1 cellular context compared by ENCODE assay signal in genomic region chr1:211344335-211344664, GRCh38.
A peak's percentile ranks its signal among the peaks of the same experiment; 100 is the strongest.
TF ChIP-seq lines count a peak whose summit lies in the region.

No MANE protein-coding gene starts in this region.

TF ChIP-seq in K562, 482 proteins besides CTCF, POLR2A, EP300 and RAD21 (continued from another document and continues in another):
- TF ChIP-seq NKRF (IDR thresholded peaks at IDR 0.05; ENCODE audit: borderline replicate concordance) (no peak), SLC30A9 (CRISPR knock-in tag; IDR thresholded peaks at IDR 0.05) (no peak), CTBP1 (IDR thresholded peaks at IDR 0.05; ENCODE audit: borderline replicate concordance) (0 out of 2 replicates have a peak, but pooled peaks have one; percentile 51), FOXA1 (IDR thresholded peaks at IDR 0.05; ENCODE audit: borderline replicate concordance) (no peak), ZNF140 (CRISPR knock-in tag; IDR thresholded peaks at IDR 0.05) (no peak), FOXJ3 (CRISPR knock-in tag; IDR thresholded peaks at IDR 0.05) (no peak), ZNF184 (CRISPR knock-in tag; IDR thresholded peaks at IDR 0.05) (no peak), CCAR2 (IDR thresholded peaks at IDR 0.05; ENCODE audit: low read depth, low read length) (no peak), DNMT1 (IDR thresholded peaks at IDR 0.05) (no peak), L3MBTL2 (IDR thresholded peaks at IDR 0.05) (peak; percentile 95), ZNF764 (CRISPR knock-in tag; IDR thresholded peaks at IDR 0.05; ENCODE audit: low read depth) (no peak), KLF10 (CRISPR knock-in tag; IDR thresholded peaks at IDR 0.05) (no peak), PBX2 (CRISPR knock-in tag; IDR thresholded peaks at IDR 0.05; ENCODE audit: low read depth) (no peak), PBX2 (tag; conservative IDR thresholded peaks at IDR 0.05; ENCODE audit: low read depth) (0 out of 2 replicates have a peak, but pooled peaks have one; percentile 38), MEF2A (IDR thresholded peaks at IDR 0.05; ENCODE audit: control insufficient read depth, low read depth, low read length) (no peak), POLR2G (IDR thresholded peaks at IDR 0.05; ENCODE audit: low read depth, low read length) (no peak), HOXB6 (CRISPR knock-in tag; IDR thresholded peaks at IDR 0.05; ENCODE audit: borderline replicate concordance) (no peak), E2F8 (IDR thresholded peaks at IDR 0.05; ENCODE audit: low read depth, partially characterized antibody) (no peak), CHD1 (IDR thresholded peaks at IDR 0.05; ENCODE audit: low read length) (no peak), UBTF (IDR thresholded peaks at IDR 0.05; ENCODE audit: borderline replicate concordance in 1 of 2, low read depth in 2 of 2, low read length in 2 of 2) (no peak), NFIC (IDR thresholded peaks at IDR 0.05) (no peak), BRD9 (IDR thresholded peaks at IDR 0.05; ENCODE audit: low read depth, partially characterized antibody) (no peak), NFXL1 (CRISPR knock-in tag; IDR thresholded peaks at IDR 0.05) (no peak), NR3C1 (CRISPR knock-in tag; IDR thresholded peaks at IDR 0.05) (no peak), WHSC1 (IDR thresholded peaks at IDR 0.05; ENCODE audit: low read length) (no peak), POLR2B (IDR thresholded peaks at IDR 0.05; ENCODE audit: low read depth, partially characterized antibody) (no peak), TEAD1 (CRISPR knock-in tag; IDR thresholded peaks at IDR 0.05) (no peak), HNRNPH1 (optimal IDR thresholded peaks at IDR 0.05; ENCODE audit: low read depth, low read length) (no peak), SNRNP70 (optimal IDR thresholded peaks at IDR 0.05; ENCODE audit: low read depth, low read length) (no peak), ZNF395 (CRISPR knock-in tag; IDR thresholded peaks at IDR 0.05) (no peak), ETS2 (tag; IDR thresholded peaks at IDR 0.05; ENCODE audit: borderline replicate concordance, poor library complexity, severe bottlenecking) (no peak), GTF2F1 (IDR thresholded peaks at IDR 0.05; ENCODE audit: low read depth, low read length) (no peak), U2AF2 (optimal IDR thresholded peaks at IDR 0.05; ENCODE audit: low read depth, low read length) (no peak), CHCHD3 (CRISPR knock-in tag; IDR thresholded peaks at IDR 0.05) (no peak), SIX5 (IDR thresholded peaks at IDR 0.05; ENCODE audit: borderline replicate concordance in 1 of 2, insufficient read depth in 1 of 2, low read depth in 1 of 2, low read length in 2 of 2) (no peak), GABPA (tag; conservative IDR thresholded peaks at IDR 0.05; ENCODE audit: low read depth) (no peak), ZNF707 (CRISPR knock-in tag; conservative IDR thresholded peaks at IDR 0.05) (no peak), ATF7 (IDR thresholded peaks at IDR 0.05) (0 out of 2 replicates have a peak, but pooled peaks have one; percentile 27), GABPB1 (CRISPR knock-in tag; IDR thresholded peaks at IDR 0.05) (no peak), YBX1 (IDR thresholded peaks at IDR 0.05) (no peak), ZNF436 (CRISPR knock-in tag; IDR thresholded peaks at IDR 0.05) (no peak), ELF2 (CRISPR knock-in tag; IDR thresholded peaks at IDR 0.05) (no peak), RAD51 (IDR thresholded peaks at IDR 0.05; ENCODE audit: borderline replicate concordance, low read depth) (peak; percentile 77), ESRRB (CRISPR knock-in tag; IDR thresholded peaks at IDR 0.05; ENCODE audit: borderline replicate concordance) (no peak)
- TF ChIP-seq, protein P1, sequence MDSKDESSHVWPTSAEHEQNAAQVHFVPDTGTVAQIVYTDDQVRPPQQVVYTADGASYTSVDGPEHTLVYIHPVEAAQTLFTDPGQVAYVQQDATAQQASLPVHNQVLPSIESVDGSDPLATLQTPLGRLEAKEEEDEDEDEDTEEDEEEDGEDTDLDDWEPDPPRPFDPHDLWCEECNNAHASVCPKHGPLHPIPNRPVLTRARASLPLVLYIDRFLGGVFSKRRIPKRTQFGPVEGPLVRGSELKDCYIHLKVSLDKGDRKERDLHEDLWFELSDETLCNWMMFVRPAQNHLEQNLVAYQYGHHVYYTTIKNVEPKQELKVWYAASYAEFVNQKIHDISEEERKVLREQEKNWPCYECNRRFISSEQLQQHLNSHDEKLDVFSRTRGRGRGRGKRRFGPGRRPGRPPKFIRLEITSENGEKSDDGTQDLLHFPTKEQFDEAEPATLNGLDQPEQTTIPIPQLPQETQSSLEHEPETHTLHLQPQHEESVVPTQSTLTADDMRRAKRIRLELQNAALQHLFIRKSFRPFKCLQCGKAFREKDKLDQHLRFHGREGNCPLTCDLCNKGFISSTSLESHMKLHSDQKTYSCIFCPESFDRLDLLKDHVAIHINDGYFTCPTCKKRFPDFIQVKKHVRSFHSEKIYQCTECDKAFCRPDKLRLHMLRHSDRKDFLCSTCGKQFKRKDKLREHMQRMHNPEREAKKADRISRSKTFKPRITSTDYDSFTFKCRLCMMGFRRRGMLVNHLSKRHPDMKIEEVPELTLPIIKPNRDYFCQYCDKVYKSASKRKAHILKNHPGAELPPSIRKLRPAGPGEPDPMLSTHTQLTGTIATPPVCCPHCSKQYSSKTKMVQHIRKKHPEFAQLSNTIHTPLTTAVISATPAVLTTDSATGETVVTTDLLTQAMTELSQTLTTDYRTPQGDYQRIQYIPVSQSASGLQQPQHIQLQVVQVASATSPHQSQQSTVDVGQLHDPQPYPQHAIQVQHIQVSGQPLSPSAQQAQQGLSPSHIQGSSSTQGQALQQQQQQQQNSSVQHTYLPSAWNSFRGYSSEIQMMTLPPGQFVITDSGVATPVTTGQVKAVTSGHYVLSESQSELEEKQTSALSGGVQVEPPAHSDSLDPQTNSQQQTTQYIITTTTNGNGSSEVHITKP (IDR thresholded peaks at IDR 0.05; ENCODE audit: partially characterized antibody): no peak
- TF ChIP-seq, protein P2, sequence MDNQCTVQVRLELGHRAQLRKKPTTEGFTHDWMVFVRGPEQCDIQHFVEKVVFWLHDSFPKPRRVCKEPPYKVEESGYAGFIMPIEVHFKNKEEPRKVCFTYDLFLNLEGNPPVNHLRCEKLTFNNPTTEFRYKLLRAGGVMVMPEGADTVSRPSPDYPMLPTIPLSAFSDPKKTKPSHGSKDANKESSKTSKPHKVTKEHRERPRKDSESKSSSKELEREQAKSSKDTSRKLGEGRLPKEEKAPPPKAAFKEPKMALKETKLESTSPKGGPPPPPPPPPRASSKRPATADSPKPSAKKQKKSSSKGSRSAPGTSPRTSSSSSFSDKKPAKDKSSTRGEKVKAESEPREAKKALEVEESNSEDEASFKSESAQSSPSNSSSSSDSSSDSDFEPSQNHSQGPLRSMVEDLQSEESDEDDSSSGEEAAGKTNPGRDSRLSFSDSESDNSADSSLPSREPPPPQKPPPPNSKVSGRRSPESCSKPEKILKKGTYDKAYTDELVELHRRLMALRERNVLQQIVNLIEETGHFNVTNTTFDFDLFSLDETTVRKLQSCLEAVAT (IDR thresholded peaks at IDR 0.05): no peak
- TF ChIP-seq, protein P3, sequence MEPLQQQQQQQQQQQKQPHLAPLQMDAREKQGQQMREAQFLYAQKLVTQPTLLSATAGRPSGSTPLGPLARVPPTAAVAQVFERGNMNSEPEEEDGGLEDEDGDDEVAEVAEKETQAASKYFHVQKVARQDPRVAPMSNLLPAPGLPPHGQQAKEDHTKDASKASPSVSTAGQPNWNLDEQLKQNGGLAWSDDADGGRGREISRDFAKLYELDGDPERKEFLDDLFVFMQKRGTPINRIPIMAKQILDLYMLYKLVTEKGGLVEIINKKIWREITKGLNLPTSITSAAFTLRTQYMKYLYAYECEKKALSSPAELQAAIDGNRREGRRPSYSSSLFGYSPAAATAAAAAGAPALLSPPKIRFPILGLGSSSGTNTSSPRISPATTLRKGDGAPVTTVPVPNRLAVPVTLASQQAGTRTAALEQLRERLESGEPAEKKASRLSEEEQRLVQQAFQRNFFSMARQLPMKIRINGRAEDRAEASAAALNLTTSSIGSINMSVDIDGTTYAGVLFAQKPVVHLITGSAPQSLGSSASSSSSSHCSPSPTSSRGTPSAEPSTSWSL (CRISPR knock-in tag; IDR thresholded peaks at IDR 0.05; ENCODE audit: borderline replicate concordance): no peak
- TF ChIP-seq, protein P4, sequence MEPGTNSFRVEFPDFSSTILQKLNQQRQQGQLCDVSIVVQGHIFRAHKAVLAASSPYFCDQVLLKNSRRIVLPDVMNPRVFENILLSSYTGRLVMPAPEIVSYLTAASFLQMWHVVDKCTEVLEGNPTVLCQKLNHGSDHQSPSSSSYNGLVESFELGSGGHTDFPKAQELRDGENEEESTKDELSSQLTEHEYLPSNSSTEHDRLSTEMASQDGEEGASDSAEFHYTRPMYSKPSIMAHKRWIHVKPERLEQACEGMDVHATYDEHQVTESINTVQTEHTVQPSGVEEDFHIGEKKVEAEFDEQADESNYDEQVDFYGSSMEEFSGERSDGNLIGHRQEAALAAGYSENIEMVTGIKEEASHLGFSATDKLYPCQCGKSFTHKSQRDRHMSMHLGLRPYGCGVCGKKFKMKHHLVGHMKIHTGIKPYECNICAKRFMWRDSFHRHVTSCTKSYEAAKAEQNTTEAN (CRISPR knock-in tag; IDR thresholded peaks at IDR 0.05): no peak
